ENCODE assay signal across 12 cellular contexts in genomic region chr7:142104550-142105527, GRCh38. TPM values are rescaled to one million over a fixed set of nuclear protein-coding genes. Genes with fewer than 3 reads are reported as not detected.
DNase-seq lines count a peak whose midpoint lies in the region; ATAC-seq and TF ChIP-seq lines count a peak whose summit lies in the region.
"Had no signal": no experiment of that assay in that cellular context is flagged by ENCODE, and none has a peak within 500 bp of the region (broad histone marks: within the 10 kb centered on the region; RNA-seq: fewer than 3 reads in every experiment).

No MANE protein-coding gene starts in this region.

- peak overlapping the region; percentile 62 for H3K27ac ChIP-seq in PC-3 (ENCODE audit: low read length)
- H3K27ac ChIP-seq in smooth muscle cell (ENCODE audit: low read depth), result no peak overlapping the region

- POLR2A ChIA-PET in PC-3 (lab: Charles Lee; ENCODE audit: unreplicated experiment), result no interaction called here

- peak; percentile 2 for DNase-seq in HCEC 1CT
- peak; percentile 69 for DNase-seq in PC-3
- DNase-seq in fibroblast of the aortic adventitia (ENCODE audit: low read depth), result peak; percentile 2
- peak; percentile 25 for DNase-seq in pons (ENCODE audit: low spot score)
- DNase-seq in activated T-helper 2 cell treated with anti-CD3 and anti-CD28 coated beads, Interferon-gamma antibody, Interleukin-2, Interleukin-4, amounts not matched to agents 10 μg/mL and 5 μg/mL and 100 μg/mL, durations not matched to agents 14 hours and 24 hours and 36 hours (ENCODE audit: low spot score), result no peak
- no peak for DNase-seq in smooth muscle cell (lab: John Stamatoyannopoulos, UW; ENCODE audit: unreplicated experiment)
- DNase-seq: central memory CD4-positive, alpha-beta T cell; DND-41; nucleus accumbens; T-helper 1 cell had no signal

- no peaks in the 10 kb centered on the region for H3K36me3 Mint-ChIP-seq in activated T-helper 2 cell treated with anti-CD3 and anti-CD28 coated beads, Interferon-gamma antibody, Interleukin-2, Interleukin-4, amounts not matched to agents 10 μg/mL and 5 μg/mL and 100 μg/mL, durations not matched to agents 14 hours and 24 hours and 36 hours (ENCODE audit: low read depth)

- H3K9ac ChIP-seq in PC-3 (ENCODE audit: low read length), result no peak overlapping the region
- no peak overlapping the region for H3K9ac ChIP-seq in smooth muscle cell (ENCODE audit: low read depth)

- peak overlapping the region; percentile 30; the same call in 1 of the 2 replicates for H3K4me3 ChIP-seq in PC-3 (ENCODE audit: low read length)
- H3K4me3 ChIP-seq in fibroblast of the aortic adventitia (ENCODE audit: low read depth, low read length), result no peak overlapping the region
- H3K4me3 ChIP-seq in smooth muscle cell, result no peak overlapping the region

- H2AFZ ChIP-seq in PC-3 (ENCODE audit: low read length), result no peak overlapping the region
- no peak overlapping the region for H2AFZ ChIP-seq in smooth muscle cell (ENCODE audit: low read depth)

- no peaks in the 10 kb centered on the region for H3K9me3 Mint-ChIP-seq in activated T-helper 2 cell treated with anti-CD3 and anti-CD28 coated beads, Interferon-gamma antibody, Interleukin-2, Interleukin-4, amounts not matched to agents 10 μg/mL and 5 μg/mL and 100 μg/mL, durations not matched to agents 14 hours and 24 hours and 36 hours

- no peaks in the 10 kb centered on the region for H3F3A ChIP-seq in PC-3 (ENCODE audit: low read length, unreplicated experiment)
- no peaks in the 10 kb centered on the region for H3F3A ChIP-seq in smooth muscle cell (ENCODE audit: low read depth)

- ATAC-seq in PC-3, result peak; percentile 72
- no peak for ATAC-seq in HG03439 (IDR thresholded peaks at IDR 0.05; ENCODE audit: unreplicated experiment)
- ATAC-seq in HG02973 (IDR thresholded peaks at IDR 0.05; ENCODE audit: unreplicated experiment), result no peak

- no peaks in the 10 kb centered on the region for H3K79me2 ChIP-seq in PC-3 (ENCODE audit: low read length)
- H3K79me2 ChIP-seq in smooth muscle cell (ENCODE audit: low read depth), result no peaks in the 10 kb centered on the region

- H3K4me2 ChIP-seq in PC-3 (ENCODE audit: low read length) (peak overlapping the region; percentile 68), smooth muscle cell (no peak overlapping the region)

- H3K27me3 ChIP-seq in PC-3 (ENCODE audit: low read length), result 0 out of 2 replicates have a peak, but pooled peaks cover 13% of the 10 kb centered on the region
- no peaks in the 10 kb centered on the region for H3K27me3 ChIP-seq in smooth muscle cell (ENCODE audit: low read depth)

- H3K9me2 ChIP-seq in PC-3 (replicated peaks; ENCODE audit: low read length), result no peaks in the 10 kb centered on the region

- H3K36me3 ChIP-seq in PC-3 (ENCODE audit: low read depth, low read length) (no peaks in the 10 kb centered on the region), smooth muscle cell (ENCODE audit: low read depth) (no peaks in the 10 kb centered on the region)

- peaks cover 9% of the 10 kb centered on the region for H3K4me1 ChIP-seq in PC-3 (ENCODE audit: insufficient read depth, low read length)
- H3K4me1 ChIP-seq in smooth muscle cell (ENCODE audit: low read depth), result no peaks in the 10 kb centered on the region

- H3K4me1 Mint-ChIP-seq in activated T-helper 2 cell treated with anti-CD3 and anti-CD28 coated beads, Interferon-gamma antibody, Interleukin-2, Interleukin-4, amounts not matched to agents 10 μg/mL and 5 μg/mL and 100 μg/mL, durations not matched to agents 14 hours and 24 hours and 36 hours (ENCODE audit: low read depth), result peaks cover 8% of the 10 kb centered on the region

- no TSS peak for BruUV-seq in PC-3 (replicated peaks; lab: Mats Ljungman, UMichigan)

- H3K4me3 Mint-ChIP-seq in activated T-helper 2 cell treated with anti-CD3 and anti-CD28 coated beads, Interferon-gamma antibody, Interleukin-2, Interleukin-4, amounts not matched to agents 10 μg/mL and 5 μg/mL and 100 μg/mL, durations not matched to agents 14 hours and 24 hours and 36 hours (ENCODE audit: low read depth), result no peak overlapping the region

- intact Hi-C loops in PC-3 (cut with micrococcal nuclease), result no loop called here
- intact Hi-C loops in activated T-helper 2 cell treated with anti-CD3 and anti-CD28 coated beads, Interferon-gamma antibody, Interleukin-2, Interleukin-4, amounts not matched to agents 10 μg/mL and 5 μg/mL and 100 μg/mL, durations not matched to agents 14 hours and 24 hours and 36 hours (cut with micrococcal nuclease), result no loop called here

- H3K27me3 Mint-ChIP-seq in activated T-helper 2 cell treated with anti-CD3 and anti-CD28 coated beads, Interferon-gamma antibody, Interleukin-2, Interleukin-4, amounts not matched to agents 10 μg/mL and 5 μg/mL and 100 μg/mL, durations not matched to agents 14 hours and 24 hours and 36 hours (ENCODE audit: low read depth), result peaks cover 13% of the 10 kb centered on the region

- H4K20me1 ChIP-seq in PC-3 (ENCODE audit: low read length) (no peaks in the 10 kb centered on the region), smooth muscle cell (ENCODE audit: low read depth) (no peaks in the 10 kb centered on the region)

- H3K27ac Mint-ChIP-seq in activated T-helper 2 cell treated with anti-CD3 and anti-CD28 coated beads, Interferon-gamma antibody, Interleukin-2, Interleukin-4, amounts not matched to agents 10 μg/mL and 5 μg/mL and 100 μg/mL, durations not matched to agents 14 hours and 24 hours and 36 hours, result no peak overlapping the region

- CTCF ChIA-PET in PC-3 (lab: Charles Lee), result interaction anchor here (0.7 kb wide), 1 partner anchor 583 kb away, joined by 5 read pairs; no protein-coding TSS in a partner anchor

- 86% methylated on average over 6 of the region's 6 CpGs for WGBS in smooth muscle cell (ENCODE audit: low lambda C conversion rate)

- TF ChIP-seq CTCF in PC-3 (conservative IDR thresholded peaks at IDR 0.05; ENCODE audit: low read depth, low read length) (no peak), fibroblast of the aortic adventitia (IDR thresholded peaks at IDR 0.05; ENCODE audit: insufficient read depth, low read length) (no peak), smooth muscle cell (IDR thresholded peaks at IDR 0.05; ENCODE audit: borderline replicate concordance, insufficient read depth, poor library complexity, severe bottlenecking) (no peak)

- no peaks in the 10 kb centered on the region for H3K9me3 ChIP-seq in PC-3 (ENCODE audit: low read length)
- H3K9me3 ChIP-seq in smooth muscle cell (replicated peaks; ENCODE audit: low read depth), result no peaks in the 10 kb centered on the region

RNA-seq across cellular contexts. Expression of gene MGAM2, which starts 6.7 kb away (rescaled TPM):
- total RNA-seq in PC-3 (2014; rRNA removed), result not detected in 2 replicates
- not detected in 2 replicates for total RNA-seq in fibroblast of the aortic adventitia (ENCODE audit: low replicate concordance)
- total RNA-seq in activated T-helper 2 cell treated with anti-CD3 and anti-CD28 coated beads, Interferon-gamma antibody, Interleukin-2, Interleukin-4, amounts not matched to agents 10 μg/mL and 5 μg/mL and 100 μg/mL, durations not matched to agents 14 hours and 24 hours and 36 hours, result not detected in 2 replicates
- total RNA-seq in smooth muscle cell, result not detected in 2 replicates
- not detected in 2 replicates for polyA plus RNA-seq in smooth muscle cell

Comparison
In these comparisons a context has a peak if more than half of its experiments do, and no peak if none do; other contexts are left out.
1. DNase-seq: peak in HCEC 1CT (single experiment), PC-3 (single experiment), fibroblast of the aortic adventitia (single experiment) and pons (single experiment); none in activated T-helper 2 cell treated with anti-CD3 and anti-CD28 coated beads, Interferon-gamma antibody, Interleukin-2, Interleukin-4, amounts not matched to agents 10 μg/mL and 5 μg/mL and 100 μg/mL, durations not matched to agents 14 hours and 24 hours and 36 hours (single experiment) and smooth muscle cell (single experiment).